In genomic region chr1:201264072-201264471, GRCh38 we compare ENCODE assay signal across 14 cellular contexts. TPM values are rescaled to one million over a fixed set of nuclear protein-coding genes. Genes with fewer than 3 reads are reported as not detected.
"Had no signal": no experiment of that assay in that cellular context is flagged by ENCODE, and none has a peak within 500 bp of the region (broad histone marks: within the 10 kb centered on the region; RNA-seq: fewer than 3 reads in every experiment).

No MANE protein-coding gene starts in this region.

- DNase-seq: activated CD4-positive, CD25-positive, alpha-beta regulatory T cell treated with anti-CD3 and anti-CD28 coated beads, Interleukin-2, amount 50 U/mL, for 72 hours; activated naive CD4-positive, alpha-beta T cell; activated naive CD8-positive, alpha-beta T cell treated with anti-CD3 and anti-CD28 coated beads, Interleukin-2, amount 10 ng/mL, durations not matched to agents 7 days and 5 days; cortex of kidney; effector CD8-positive, alpha-beta T cell; foreskin keratinocyte; kidney glomerular epithelial cell; left ventricle myocardium superior; ovary; stimulated activated CD4-positive, alpha-beta T cell treated with anti-CD3 and anti-CD28 coated beads, Interleukin-4, amount 100 ng/mL, for 24 hours; stimulated activated naive CD4-positive, alpha-beta T cell; substantia nigra; transverse colon had no signal

- H2AFZ ChIP-seq: neural progenitor cell had no signal

- H3K4me3 ChIP-seq: neural progenitor cell, ovary, transverse colon had no signal

- H3K36me3 ChIP-seq: neural progenitor cell, ovary, transverse colon had no signal

- H3K4me2 ChIP-seq: neural progenitor cell had no signal

- ATAC-seq: foreskin keratinocyte, left ventricle myocardium superior had no signal

- H3K27me3 ChIP-seq: foreskin keratinocyte, ovary had no signal

- H3K9ac ChIP-seq: neural progenitor cell had no signal

- H3K9me3 ChIP-seq: ovary, transverse colon had no signal

- H3K27ac ChIP-seq: foreskin keratinocyte, neural progenitor cell, ovary, transverse colon had no signal

RNA-seq across cellular contexts. Expression of gene PKP1, which starts 19.2 kb away (rescaled TPM):
- total RNA-seq: activated naive CD8-positive, alpha-beta T cell treated with anti-CD3 and anti-CD28 coated beads, Interleukin-2, amount 10 ng/mL, durations not matched to agents 7 days and 5 days had no signal
